ENCODE assay signal across 9 cellular contexts in genomic region chr18:48222118-48222517, GRCh38.
DNase-seq lines count a peak whose midpoint lies in the region; ATAC-seq and TF ChIP-seq lines count a peak whose summit lies in the region.
"Had no signal": no experiment of that assay in that cellular context is flagged by ENCODE, and none has a peak within 500 bp of the region (broad histone marks: within the 10 kb centered on the region; RNA-seq: fewer than 3 reads in every experiment).

No MANE protein-coding gene starts in this region.

- no peak overlapping the region for H3K4me2 ChIP-seq in DND-41 (ENCODE audit: insufficient read depth, low read length)
- peak overlapping the region; percentile 25 for H3K4me2 ChIP-seq in mammary epithelial cell (ENCODE audit: insufficient read depth, low read depth, low read length)

- H4K20me1 ChIP-seq in DND-41 (ENCODE audit: insufficient read depth, low read length) (no peaks in the 10 kb centered on the region; the same call in 1 of the 2 replicates), mammary epithelial cell (ENCODE audit: insufficient read depth, low read length) (no peaks in the 10 kb centered on the region)

- no peak for TF ChIP-seq CTCF in DND-41 (IDR thresholded peaks at IDR 0.05; ENCODE audit: borderline replicate concordance, extremely low read depth, low read length, poor library complexity, severe bottlenecking)
- no peak for TF ChIP-seq CTCF in mammary epithelial cell (conservative IDR thresholded peaks at IDR 0.05 in 1 of 2, IDR thresholded peaks at IDR 0.05 in 1 of 2; ENCODE audit: extremely low read depth in 1 of 2, insufficient read depth in 1 of 2, low read depth in 1 of 2, low read length in 2 of 2)
- TF ChIP-seq CTCF in ovary (IDR thresholded peaks at IDR 0.05), result no peak

- H3K27ac ChIP-seq in DND-41 (ENCODE audit: low read length) (no peak overlapping the region), mammary epithelial cell (ENCODE audit: insufficient read depth, low read depth, low read length) (no peak overlapping the region), ovary (no peak overlapping the region)
- H3K27ac ChIP-seq: skin epidermis had no signal

- H3K27ac Mint-ChIP-seq in natural killer cell treated with Interleukin-12 subunit alpha and Interleukin-12 subunit beta and Interleukin-15 and Interleukin-18, amount 100 ng/mL, for 72 hours, result no peak overlapping the region

- in situ Hi-C loops in mammary epithelial cell (cut with MboI; ENCODE audit: low sequenced_read_pairs in 2 of 2), result loop anchor here in 1 of 2 donors (10.0 kb wide), 1 partner anchor 187 kb away; no protein-coding TSS in a partner anchor

- peak; percentile 54 for DNase-seq in DND-41
- peak; percentile 97 for DNase-seq in NCI-H2196 (lab: John Stamatoyannopoulos, UW; ENCODE audit: unreplicated experiment)
- DNase-seq in mammary epithelial cell, result peak; percentile 95
- peak in 4 of 5 donors; percentile 58 to 75 (median 61) for DNase-seq in ovary
- no peak for DNase-seq in natural killer cell treated with Interleukin-12 subunit alpha and Interleukin-12 subunit beta and Interleukin-15 and Interleukin-18, amount 100 ng/mL, for 72 hours (ENCODE audit: low spot score)
- DNase-seq in putamen (ENCODE audit: low spot score), result no peak
- DNase-seq in nucleus accumbens (lab: John Stamatoyannopoulos, UW), result no peak

- intact Hi-C loops in mammary epithelial cell (cut with micrococcal nuclease) (no loop called here), ovary (cut with DNase I) (no loop called here)

- CTCF ChIA-PET in mammary epithelial cell (lab: Charles Lee; ENCODE audit: low non-redundant PET), result interaction anchor here (0.6 to 1.0 kb wide), 3 partner anchors 96 to 1427 kb away, joined by 3 to 6 read pairs (median 4); no protein-coding TSS in a partner anchor

- no peak for TF ChIP-seq EP300 in ovary (IDR thresholded peaks at IDR 0.05)

- no peaks in the 10 kb centered on the region for H3K36me3 Mint-ChIP-seq in natural killer cell treated with Interleukin-12 subunit alpha and Interleukin-12 subunit beta and Interleukin-15 and Interleukin-18, amount 100 ng/mL, for 72 hours

- H3K9ac ChIP-seq in DND-41 (ENCODE audit: low read depth, low read length) (no peak overlapping the region), mammary epithelial cell (ENCODE audit: insufficient read depth, low read length) (no peak overlapping the region)

- no peaks in the 10 kb centered on the region for H3K9me3 Mint-ChIP-seq in natural killer cell treated with Interleukin-12 subunit alpha and Interleukin-12 subunit beta and Interleukin-15 and Interleukin-18, amount 100 ng/mL, for 72 hours

- H3K27me3 ChIP-seq in DND-41 (ENCODE audit: insufficient read depth, low read length, poor library complexity), result peaks cover 21% of the 10 kb centered on the region
- no peaks in the 10 kb centered on the region for H3K27me3 ChIP-seq in mammary epithelial cell (ENCODE audit: insufficient read depth, low read length)
- H3K27me3 ChIP-seq in ovary, result no peaks in the 10 kb centered on the region

- 7% methylated on average over 4 of the region's 4 CpGs for WGBS in mammary epithelial cell (ENCODE audit: low coverage, missing lambda C conversion rate)
- 17 to 46% (median 34%) methylated on average over 4 of the region's 4 CpGs for WGBS in ovary, 3 donors

- H3K4me3 ChIP-seq in DND-41 (ENCODE audit: low read depth in 1 of 2, low read length in 2 of 2) (no peak overlapping the region), mammary epithelial cell (replicated peaks in 1 of 3; ENCODE audit: insufficient read depth in 1 of 3, low read depth in 2 of 3, low read length in 3 of 3) (no peak overlapping the region), ovary (no peak overlapping the region)
- H3K4me3 ChIP-seq: skin epidermis had no signal

- H3K4me1 ChIP-seq in DND-41 (ENCODE audit: insufficient read depth, low read length), result no peaks in the 10 kb centered on the region
- H3K4me1 ChIP-seq in mammary epithelial cell (ENCODE audit: insufficient read depth, low read length), result peaks cover 22% of the 10 kb centered on the region
- peaks cover 6% of the 10 kb centered on the region for H3K4me1 ChIP-seq in ovary (ENCODE audit: insufficient read depth)

- no TSS peak for BruUV-seq in mammary epithelial cell (replicated peaks; lab: Mats Ljungman, UMichigan)

- ATAC-seq in DND-41 (ENCODE audit: insufficient read depth, low read depth) (peak; percentile 85), HG02938 (IDR thresholded peaks at IDR 0.05; ENCODE audit: unreplicated experiment) (peak; percentile 87)
- ATAC-seq in natural killer cell treated with Interleukin-12 subunit alpha and Interleukin-12 subunit beta and Interleukin-15 and Interleukin-18, amount 100 ng/mL, for 72 hours, result no peak

- H3K4me1 Mint-ChIP-seq in natural killer cell treated with Interleukin-12 subunit alpha and Interleukin-12 subunit beta and Interleukin-15 and Interleukin-18, amount 100 ng/mL, for 72 hours (ENCODE audit: low read depth in 2 of 2), result peaks cover 0 to under 1% of the 10 kb centered on the region in 2 donors

- no peak for TF ChIP-seq POLR2A in ovary (IDR thresholded peaks at IDR 0.05)

- H2AFZ ChIP-seq in DND-41 (ENCODE audit: low read depth, low read length) (no peak overlapping the region), mammary epithelial cell (ENCODE audit: low read depth, low read length) (peak overlapping the region; percentile 6)

- dilution Hi-C loops in mammary epithelial cell (cut with HindIII; ENCODE audit: low sequenced_read_pairs), result loop anchor here (5.0 kb wide), 1 partner anchor 90 kb away; no protein-coding TSS in a partner anchor

- H3K4me3 Mint-ChIP-seq in natural killer cell treated with Interleukin-12 subunit alpha and Interleukin-12 subunit beta and Interleukin-15 and Interleukin-18, amount 100 ng/mL, for 72 hours, result no peak overlapping the region

- H3K79me2 ChIP-seq in DND-41 (ENCODE audit: insufficient read depth, low read length), result no peaks in the 10 kb centered on the region
- H3K79me2 ChIP-seq in mammary epithelial cell (ENCODE audit: insufficient read depth, low read length), result no peaks in the 10 kb centered on the region

- H3K9me3 ChIP-seq in DND-41 (ENCODE audit: insufficient read depth, low read length, severe bottlenecking), result no peaks in the 10 kb centered on the region
- H3K9me3 ChIP-seq in mammary epithelial cell (replicated peaks; ENCODE audit: insufficient read depth, low read length), result no peaks in the 10 kb centered on the region
- no peaks in the 10 kb centered on the region for H3K9me3 ChIP-seq in ovary

- H3K27me3 Mint-ChIP-seq in natural killer cell treated with Interleukin-12 subunit alpha and Interleukin-12 subunit beta and Interleukin-15 and Interleukin-18, amount 100 ng/mL, for 72 hours, result peaks cover 0 to 2% of the 10 kb centered on the region in 2 donors

- no peaks in the 10 kb centered on the region for H3K36me3 ChIP-seq in DND-41 (ENCODE audit: insufficient read depth, low read length)
- no peaks in the 10 kb centered on the region for H3K36me3 ChIP-seq in mammary epithelial cell (ENCODE audit: insufficient read depth, low read length)
- no peaks in the 10 kb centered on the region for H3K36me3 ChIP-seq in ovary

Comparison
In these comparisons a context has a peak if more than half of its experiments do, and no peak if none do; other contexts are left out.
1. ATAC-seq: peak in DND-41 (single experiment) and HG02938 (single experiment); none in natural killer cell treated with Interleukin-12 subunit alpha and Interleukin-12 subunit beta and Interleukin-15 and Interleukin-18, amount 100 ng/mL, for 72 hours (0 of 2).
2. DNase-seq: peak in DND-41 (single experiment), NCI-H2196 (single experiment), mammary epithelial cell (single experiment) and ovary (4 of 5); none in natural killer cell treated with Interleukin-12 subunit alpha and Interleukin-12 subunit beta and Interleukin-15 and Interleukin-18, amount 100 ng/mL, for 72 hours (single experiment), putamen (single experiment) and nucleus accumbens (0 of 56).